9 cellular contexts compared by ENCODE assay signal in the genomic region with DNA sequence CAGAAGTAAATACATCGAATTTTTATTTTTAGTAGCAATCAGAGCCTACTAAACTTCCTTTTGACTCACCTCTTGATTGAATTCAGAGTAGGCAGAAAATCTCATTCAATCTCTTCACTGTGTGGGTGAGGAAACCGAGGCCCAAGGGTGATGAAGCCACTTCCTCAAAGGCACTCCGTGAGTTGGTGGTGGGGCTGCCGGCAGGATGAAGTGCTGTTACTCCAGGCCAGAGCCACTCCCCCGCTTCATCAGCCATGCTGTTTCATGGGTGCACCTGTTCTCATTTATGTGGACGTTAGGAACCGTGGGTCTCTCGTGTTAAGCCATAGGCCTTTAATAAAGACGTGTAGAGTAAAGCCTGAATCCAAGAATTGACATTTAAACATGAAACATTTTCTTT. TPM values are rescaled to one million over a fixed set of nuclear protein-coding genes. Genes with fewer than 3 reads are reported as not detected.
A peak's percentile ranks its signal among the peaks of the same experiment; 100 is the strongest.
DNase-seq lines count a peak whose midpoint lies in the region; ATAC-seq and TF ChIP-seq lines count a peak whose summit lies in the region.
"Had no signal": no experiment of that assay in that cellular context is flagged by ENCODE, and none has a peak within 500 bp of the region (broad histone marks: within the 10 kb centered on the region; RNA-seq: fewer than 3 reads in every experiment).

No MANE protein-coding gene starts in this region.

- H2AFZ ChIP-seq in OCI-LY1 (ENCODE audit: low read length), result no peak overlapping the region

- H3K27me3 ChIP-seq in OCI-LY1 (ENCODE audit: insufficient read depth, low read length), result no peaks in the 10 kb centered on the region

- no peaks in the 10 kb centered on the region for H4K20me1 ChIP-seq in OCI-LY1 (ENCODE audit: insufficient read depth, low read length)

- no peak for TF ChIP-seq CTCF in OCI-LY1 (IDR thresholded peaks at IDR 0.05; ENCODE audit: low read length)

- H3K27ac ChIP-seq in OCI-LY1 (ENCODE audit: low read depth, low read length, poor library complexity, severe bottlenecking), result peak overlapping the region; percentile 35
- H3K27ac ChIP-seq: left ventricle myocardium inferior had no signal

- peaks cover 16% of the 10 kb centered on the region for H3K36me3 ChIP-seq in OCI-LY1 (ENCODE audit: insufficient read depth, low read length)
- H3K36me3 ChIP-seq: left ventricle myocardium inferior had no signal

- ATAC-seq in GM21528 (IDR thresholded peaks at IDR 0.05; ENCODE audit: low FRiP score, unreplicated experiment) (peak; percentile 58), GM18868 (IDR thresholded peaks at IDR 0.05; ENCODE audit: unreplicated experiment) (no peak), HG02763 (IDR thresholded peaks at IDR 0.05; ENCODE audit: unreplicated experiment) (no peak)

- no peaks in the 10 kb centered on the region for H3K9me3 ChIP-seq in OCI-LY1 (ENCODE audit: low read length)
- H3K9me3 ChIP-seq: left ventricle myocardium inferior had no signal

- no peaks in the 10 kb centered on the region for H3K9me2 ChIP-seq in OCI-LY1 (ENCODE audit: low read depth, low read length)

- H3K79me2 ChIP-seq in OCI-LY1 (ENCODE audit: insufficient read depth, low read length), result no peaks in the 10 kb centered on the region

- H3K9ac ChIP-seq in OCI-LY1 (ENCODE audit: low read length), result no peak overlapping the region; the same call in 1 of the 2 replicates

- in situ Hi-C loops in G401 (cut with HindIII; ENCODE audit: low sequenced_read_pairs), result no loop called here

- H3K4me1 ChIP-seq in OCI-LY1 (ENCODE audit: insufficient read depth, low read length, severe bottlenecking), result peaks cover 20% of the 10 kb centered on the region
- H3K4me1 ChIP-seq: left ventricle myocardium inferior had no signal

- H3K4me2 ChIP-seq in OCI-LY1 (ENCODE audit: low read length), result peak overlapping the region; percentile 24; the same call in 1 of the 2 replicates

- 0 out of 2 replicates have a peak, but pooled peaks cover 4% of the 10 kb centered on the region for H3F3A ChIP-seq in OCI-LY1 (ENCODE audit: insufficient read depth, low read length)

- no peak overlapping the region for H3K4me3 ChIP-seq in OCI-LY1 (ENCODE audit: low read depth, low read length, poor library complexity, severe bottlenecking)
- H3K4me3 ChIP-seq: left ventricle myocardium inferior had no signal

- DNase-seq in activated naive CD4-positive, alpha-beta T cell treated with anti-CD3 and anti-CD28 coated beads, Interleukin-2, amount 50 U/mL, for 16 hours, result peak; percentile 52
- peak; percentile 56 for DNase-seq in stimulated activated CD8-positive, alpha-beta memory T cell treated with anti-CD3 and anti-CD28 coated beads, Interleukin-4, amount 100 ng/mL, for 24 hours (ENCODE audit: low read depth)
- DNase-seq in NOMO-1 treated with DMSO at 0.1 percent for 48 hours (lab: John Stamatoyannopoulos, UW; ENCODE audit: unreplicated experiment), result no peak
- DNase-seq in G401 (ENCODE audit: low spot score), result no peak
- DNase-seq: left ventricle myocardium inferior had no signal

RNA-seq across cellular contexts. Expression of a gene that starts 13.2 kb away (rescaled TPM):
- 25.1 and 31.4 TPM in 2 replicates for total RNA-seq in G401 (2014; rRNA removed; shearing (Covaris generic))

RNA-seq across cellular contexts. Expression of a gene that starts 20.8 kb away (rescaled TPM):
- total RNA-seq in G401 (2014; rRNA removed; shearing (Covaris generic)), result 91.1 and 97.3 TPM in 2 replicates

Comparison
In these comparisons a context has a peak if more than half of its experiments do, and no peak if none do; other contexts are left out.
1. DNase-seq: peak in activated naive CD4-positive, alpha-beta T cell treated with anti-CD3 and anti-CD28 coated beads, Interleukin-2, amount 50 U/mL, for 16 hours (single experiment) and stimulated activated CD8-positive, alpha-beta memory T cell treated with anti-CD3 and anti-CD28 coated beads, Interleukin-4, amount 100 ng/mL, for 24 hours (single experiment); none in NOMO-1 treated with DMSO at 0.1 percent for 48 hours (single experiment) and G401 (single experiment).